8 cellular contexts compared by ENCODE assay signal in the genomic region with DNA sequence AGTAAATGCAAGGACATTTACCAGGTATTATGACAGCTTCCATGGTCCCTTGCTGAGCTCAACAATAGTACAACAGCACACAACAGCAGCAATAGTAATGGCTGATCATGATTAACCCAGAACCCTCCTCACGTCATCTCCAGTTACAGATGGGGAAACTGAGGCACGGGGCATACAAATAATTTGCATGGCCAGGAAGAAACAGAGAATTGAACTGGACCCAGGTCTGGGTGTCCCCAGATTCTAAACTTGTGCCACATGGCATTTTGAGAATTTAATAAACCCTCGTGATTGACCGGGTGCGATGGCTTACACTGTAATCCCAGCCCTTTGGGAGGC. TPM values are rescaled to one million over a fixed set of nuclear protein-coding genes. Genes with fewer than 3 reads are reported as not detected.
DNase-seq lines count a peak whose midpoint lies in the region; ATAC-seq and TF ChIP-seq lines count a peak whose summit lies in the region.

No MANE protein-coding gene starts in this region.

- no peak for ATAC-seq in CD4-positive, CD25-positive, alpha-beta regulatory T cell (ENCODE audit: low read depth in 2 of 2)
- ATAC-seq in HG03196 (IDR thresholded peaks at IDR 0.05; ENCODE audit: unreplicated experiment), result no peak

- DNase-seq in CD4-positive, CD25-positive, alpha-beta regulatory T cell, result no peak
- DNase-seq in MM.1S, result no peak
- DNase-seq in SIG-M5 (lab: John Stamatoyannopoulos, UW), result no peak
- no peak for DNase-seq in GM19238 (ENCODE audit: insufficient read length, low spot score)
- DNase-seq in amniotic stem cell (lab: John Stamatoyannopoulos, UW), result no peak

- no peak for TF ChIP-seq RAD21 in neural cell (conservative IDR thresholded peaks at IDR 0.05)

- no peaks in the 10 kb centered on the region for H3K9me3 ChIP-seq in CD4-positive, CD25-positive, alpha-beta regulatory T cell (ENCODE audit: control insufficient read depth in 2 of 2, low read length in 2 of 2)
- H3K9me3 ChIP-seq in MM.1S (replicated peaks; ENCODE audit: insufficient read depth, low read length) (no peaks in the 10 kb centered on the region), neural cell (ENCODE audit: low read length) (no peaks in the 10 kb centered on the region)

- no peak for TF ChIP-seq CTCF in MM.1S (IDR thresholded peaks at IDR 0.05; ENCODE audit: low read length)
- TF ChIP-seq CTCF in neural cell (IDR thresholded peaks at IDR 0.05; ENCODE audit: poor library complexity, severe bottlenecking), result no peak

- peaks cover 18% of the 10 kb centered on the region for H3K4me1 ChIP-seq in CD4-positive, CD25-positive, alpha-beta regulatory T cell (ENCODE audit: control insufficient read depth, insufficient read depth, low read length, poor library complexity, severe bottlenecking)
- H3K4me1 ChIP-seq in MM.1S (ENCODE audit: low read length), result 0 out of 2 replicates have a peak, but pooled peaks cover 9% of the 10 kb centered on the region

- intact Hi-C loops in dendritic cell treated with granulocyte-macrophage colony-stimulating factor and Interleukin-4, amounts not matched to agents 40 ng/mL and 50 ng/mL, for 4 days (cut with micrococcal nuclease), result no loop called here

- H3K9me2 ChIP-seq in MM.1S (replicated peaks; ENCODE audit: insufficient read depth, low read length), result no peaks in the 10 kb centered on the region
- no peaks in the 10 kb centered on the region for H3K9me2 ChIP-seq in neural cell (ENCODE audit: insufficient read depth, low read length)

- peak overlapping the region; percentile 14 to 79 (median 71) for H3K27ac Mint-ChIP-seq in CD4-positive, CD25-positive, alpha-beta regulatory T cell
- H3K27ac Mint-ChIP-seq in dendritic cell treated with granulocyte-macrophage colony-stimulating factor and Interleukin-4, amounts not matched to agents 40 ng/mL and 50 ng/mL, for 4 days, result peak overlapping the region; percentile 75

- peak overlapping the region; percentile 63 for H2AFZ ChIP-seq in MM.1S (ENCODE audit: low read length)
- peak overlapping the region; percentile 25 for H2AFZ ChIP-seq in neural cell (ENCODE audit: low read depth, low read length)

- peak overlapping the region; percentile 41 for H3K27ac ChIP-seq in CD4-positive, CD25-positive, alpha-beta regulatory T cell (ENCODE audit: insufficient read depth, low read length, poor library complexity, severe bottlenecking)
- H3K27ac ChIP-seq in MM.1S (ENCODE audit: low read length) (no peak overlapping the region), neural cell (ENCODE audit: low read length) (peak overlapping the region; percentile 41)

- H3K9ac ChIP-seq in MM.1S (ENCODE audit: low read length) (peak overlapping the region; percentile 19; the same call in 1 of the 2 replicates), neural cell (ENCODE audit: low read length) (peak overlapping the region; percentile 43)

- peak overlapping the region; percentile 27 to 80 (median 78) for H3K4me3 Mint-ChIP-seq in CD4-positive, CD25-positive, alpha-beta regulatory T cell
- peak overlapping the region; percentile 75 for H3K4me3 Mint-ChIP-seq in dendritic cell treated with granulocyte-macrophage colony-stimulating factor and Interleukin-4, amounts not matched to agents 40 ng/mL and 50 ng/mL, for 4 days

- no peaks in the 10 kb centered on the region for H3K36me3 ChIP-seq in CD4-positive, CD25-positive, alpha-beta regulatory T cell (ENCODE audit: control insufficient read depth, insufficient read depth, low read length)
- no peaks in the 10 kb centered on the region for H3K36me3 ChIP-seq in MM.1S (replicated peaks; ENCODE audit: insufficient read depth, low read length)
- no peaks in the 10 kb centered on the region for H3K36me3 ChIP-seq in neural cell (ENCODE audit: insufficient read depth, low read length)

- peaks cover 0 to 30% (median 18%) of the 10 kb centered on the region in 4 donors for H3K4me1 Mint-ChIP-seq in CD4-positive, CD25-positive, alpha-beta regulatory T cell
- H3K4me1 Mint-ChIP-seq in dendritic cell treated with granulocyte-macrophage colony-stimulating factor and Interleukin-4, amounts not matched to agents 40 ng/mL and 50 ng/mL, for 4 days (ENCODE audit: low read depth), result peaks cover 50% of the 10 kb centered on the region

- no peaks in the 10 kb centered on the region for H3K27me3 ChIP-seq in CD4-positive, CD25-positive, alpha-beta regulatory T cell (ENCODE audit: control insufficient read depth, insufficient read depth, low read length)
- H3K27me3 ChIP-seq in MM.1S (replicated peaks; ENCODE audit: insufficient read depth, low read length) (0 out of 2 replicates have a peak, but pooled peaks cover 8% of the 10 kb centered on the region), neural cell (ENCODE audit: insufficient read depth, low read depth, low read length) (peaks cover 13% of the 10 kb centered on the region)

- H3F3A ChIP-seq in MM.1S (ENCODE audit: insufficient read depth, low read length) (0 out of 2 replicates have a peak, but pooled peaks cover 5% of the 10 kb centered on the region), neural cell (ENCODE audit: insufficient read depth, low read length, poor library complexity, severe bottlenecking) (no peaks in the 10 kb centered on the region)

- no peaks in the 10 kb centered on the region for H3K9me3 Mint-ChIP-seq in CD4-positive, CD25-positive, alpha-beta regulatory T cell
- no peaks in the 10 kb centered on the region for H3K9me3 Mint-ChIP-seq in dendritic cell treated with granulocyte-macrophage colony-stimulating factor and Interleukin-4, amounts not matched to agents 40 ng/mL and 50 ng/mL, for 4 days

- peak overlapping the region; percentile 52 for H3K4me3 ChIP-seq in CD4-positive, CD25-positive, alpha-beta regulatory T cell (ENCODE audit: low read depth, low read length)
- H3K4me3 ChIP-seq in MM.1S (ENCODE audit: low read length), result peak overlapping the region; percentile 58
- H3K4me3 ChIP-seq in neural cell (ENCODE audit: low read length), result peak overlapping the region; percentile 59

- H4K20me1 ChIP-seq in MM.1S (ENCODE audit: insufficient read depth, low read length), result no peaks in the 10 kb centered on the region
- no peaks in the 10 kb centered on the region for H4K20me1 ChIP-seq in neural cell (ENCODE audit: insufficient read depth)

- H3K4me2 ChIP-seq in MM.1S (ENCODE audit: low read depth, low read length), result peak overlapping the region; percentile 91
- peak overlapping the region; percentile 16 for H3K4me2 ChIP-seq in neural cell (ENCODE audit: low read length)

- no peak for TF ChIP-seq EP300 in neural cell (conservative IDR thresholded peaks at IDR 0.05; ENCODE audit: poor library complexity, severe bottlenecking)

- no peaks in the 10 kb centered on the region for H3K27me3 Mint-ChIP-seq in CD4-positive, CD25-positive, alpha-beta regulatory T cell
- H3K27me3 Mint-ChIP-seq in dendritic cell treated with granulocyte-macrophage colony-stimulating factor and Interleukin-4, amounts not matched to agents 40 ng/mL and 50 ng/mL, for 4 days, result peaks cover under 1% of the 10 kb centered on the region

- H3K79me2 ChIP-seq in MM.1S (ENCODE audit: low read length) (no peaks in the 10 kb centered on the region), neural cell (replicated peaks; ENCODE audit: insufficient read depth, low read length) (no peaks in the 10 kb centered on the region)

- peaks cover 3% of the 10 kb centered on the region for H3K36me3 Mint-ChIP-seq in CD4-positive, CD25-positive, alpha-beta regulatory T cell
- H3K36me3 Mint-ChIP-seq in dendritic cell treated with granulocyte-macrophage colony-stimulating factor and Interleukin-4, amounts not matched to agents 40 ng/mL and 50 ng/mL, for 4 days (ENCODE audit: low read depth), result peaks cover 11% of the 10 kb centered on the region

TF ChIP-seq in neural cell, 6 proteins besides CTCF, POLR2A, EP300 and RAD21:
- TF ChIP-seq REST (IDR thresholded peaks at IDR 0.05; ENCODE audit: borderline replicate concordance) (no peak), MXI1 (conservative IDR thresholded peaks at IDR 0.05; ENCODE audit: poor library complexity, severe bottlenecking) (no peak), EZH2 (IDR thresholded peaks at IDR 0.05; ENCODE audit: borderline replicate concordance, insufficient read depth, low read length, poor library complexity, severe bottlenecking) (no peak), TAF1 (IDR thresholded peaks at IDR 0.05; ENCODE audit: low read depth) (no peak), SMC3 (conservative IDR thresholded peaks at IDR 0.05; ENCODE audit: poor library complexity) (no peak)

RNA-seq across cellular contexts. Expression of gene MAST3, which starts 7.2 kb away (rescaled TPM):
- 45.9 TPM for total RNA-seq in CD4-positive, CD25-positive, alpha-beta regulatory T cell
- 1 to 10 TPM; 8.1 to 9.0 (median 8.6) TPM for polyA plus RNA-seq in CD4-positive, CD25-positive, alpha-beta regulatory T cell
- polyA plus RNA-seq in neural cell, result 2.3 and 2.4 TPM in 2 replicates
- polyA minus RNA-seq in neural cell, result 3.9 and 5.4 TPM in 2 replicates

RNA-seq across cellular contexts. Expression of gene IL12RB1, which starts 18.0 kb away (rescaled TPM):
- 60.4 TPM for total RNA-seq in CD4-positive, CD25-positive, alpha-beta regulatory T cell
- polyA plus RNA-seq in CD4-positive, CD25-positive, alpha-beta regulatory T cell, result 10 to 100 TPM; 34.9 to 53.2 (median 46.3) TPM
- not detected in 2 replicates for polyA plus RNA-seq in neural cell
- polyA minus RNA-seq in neural cell, result not detected in 2 replicates

RNA-seq across cellular contexts. Expression of gene PIK3R2, which starts 48.2 kb away (rescaled TPM):
- total RNA-seq in CD4-positive, CD25-positive, alpha-beta regulatory T cell, result 9.4 TPM
- 1 to 10 TPM in 2 of 4 donors, under 1 TPM in 2; 0.42 to 3.6 (median 2.0) TPM for polyA plus RNA-seq in CD4-positive, CD25-positive, alpha-beta regulatory T cell
- 14.8 and 19.1 TPM in 2 replicates for polyA plus RNA-seq in neural cell
- 33.1 and 35.4 TPM in 2 replicates for polyA minus RNA-seq in neural cell

Comparison
In these comparisons a context has a peak if more than half of its experiments do, and no peak if none do; other contexts are left out.
1. RNA of gene IL12RB1, which starts 18.0 kb away (polyA plus RNA-seq): 34.9 to 53.2 TPM in CD4-positive, CD25-positive, alpha-beta regulatory T cell; not detected in neural cell; every median in the first group is over 10 times any median in the second.
2. Peak in every context shown above with its lines, with median percentiles within 50 percentile points of each other: H3K4me3 ChIP-seq.